Comparison of ENCODE assay signal across 1 cellular context in genomic region chrX:49309401-49309981, GRCh38.
TF ChIP-seq lines count a peak whose summit lies in the region.

No MANE protein-coding gene starts in this region.

TF ChIP-seq in GM12878, 131 proteins besides CTCF, POLR2A, EP300 and RAD21:
- TF ChIP-seq TAF1 (IDR thresholded peaks at IDR 0.05; ENCODE audit: borderline replicate concordance, low read depth, low read length) (no peak), JUND (IDR thresholded peaks at IDR 0.05; ENCODE audit: low read depth, low read length) (no peak), SUZ12 (IDR thresholded peaks at IDR 0.05; ENCODE audit: unreplicated experiment) (no peak), IRF4 (IDR thresholded peaks at IDR 0.05; ENCODE audit: low read depth, low read length) (no peak), KAT2A (conservative IDR thresholded peaks at IDR 0.05; ENCODE audit: control insufficient read depth, low read depth, low read length) (no peak), DPF2 (IDR thresholded peaks at IDR 0.05) (no peak), CBFB (IDR thresholded peaks at IDR 0.05; ENCODE audit: low read depth) (no peak), E2F8 (IDR thresholded peaks at IDR 0.05; ENCODE audit: low read depth, partially characterized antibody) (no peak), RFX5 (IDR thresholded peaks at IDR 0.05; ENCODE audit: low read depth, low read length) (no peak), RELA (IDR thresholded peaks at IDR 0.05; ENCODE audit: borderline replicate concordance, partially characterized antibody) (no peak), SKIL (IDR thresholded peaks at IDR 0.05; ENCODE audit: low read depth, poor library complexity, severe bottlenecking) (no peak), YBX1 (IDR thresholded peaks at IDR 0.05) (no peak), MYC (IDR thresholded peaks at IDR 0.05; ENCODE audit: insufficient read depth, insufficient read length, insufficient replicate concordance, low read length, severe bottlenecking) (no peak)
- TF ChIP-seq, protein P1, sequence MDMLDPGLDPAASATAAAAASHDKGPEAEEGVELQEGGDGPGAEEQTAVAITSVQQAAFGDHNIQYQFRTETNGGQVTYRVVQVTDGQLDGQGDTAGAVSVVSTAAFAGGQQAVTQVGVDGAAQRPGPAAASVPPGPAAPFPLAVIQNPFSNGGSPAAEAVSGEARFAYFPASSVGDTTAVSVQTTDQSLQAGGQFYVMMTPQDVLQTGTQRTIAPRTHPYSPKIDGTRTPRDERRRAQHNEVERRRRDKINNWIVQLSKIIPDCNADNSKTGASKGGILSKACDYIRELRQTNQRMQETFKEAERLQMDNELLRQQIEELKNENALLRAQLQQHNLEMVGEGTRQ (IDR thresholded peaks at IDR 0.05; ENCODE audit: borderline replicate concordance, low read depth, low read length), result no peak
- TF ChIP-seq, protein P2, sequence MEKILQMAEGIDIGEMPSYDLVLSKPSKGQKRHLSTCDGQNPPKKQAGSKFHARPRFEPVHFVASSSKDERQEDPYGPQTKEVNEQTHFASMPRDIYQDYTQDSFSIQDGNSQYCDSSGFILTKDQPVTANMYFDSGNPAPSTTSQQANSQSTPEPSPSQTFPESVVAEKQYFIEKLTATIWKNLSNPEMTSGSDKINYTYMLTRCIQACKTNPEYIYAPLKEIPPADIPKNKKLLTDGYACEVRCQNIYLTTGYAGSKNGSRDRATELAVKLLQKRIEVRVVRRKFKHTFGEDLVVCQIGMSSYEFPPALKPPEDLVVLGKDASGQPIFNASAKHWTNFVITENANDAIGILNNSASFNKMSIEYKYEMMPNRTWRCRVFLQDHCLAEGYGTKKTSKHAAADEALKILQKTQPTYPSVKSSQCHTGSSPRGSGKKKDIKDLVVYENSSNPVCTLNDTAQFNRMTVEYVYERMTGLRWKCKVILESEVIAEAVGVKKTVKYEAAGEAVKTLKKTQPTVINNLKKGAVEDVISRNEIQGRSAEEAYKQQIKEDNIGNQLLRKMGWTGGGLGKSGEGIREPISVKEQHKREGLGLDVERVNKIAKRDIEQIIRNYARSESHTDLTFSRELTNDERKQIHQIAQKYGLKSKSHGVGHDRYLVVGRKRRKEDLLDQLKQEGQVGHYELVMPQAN (conservative IDR thresholded peaks at IDR 0.05), result no peak
- TF ChIP-seq, protein P3, sequence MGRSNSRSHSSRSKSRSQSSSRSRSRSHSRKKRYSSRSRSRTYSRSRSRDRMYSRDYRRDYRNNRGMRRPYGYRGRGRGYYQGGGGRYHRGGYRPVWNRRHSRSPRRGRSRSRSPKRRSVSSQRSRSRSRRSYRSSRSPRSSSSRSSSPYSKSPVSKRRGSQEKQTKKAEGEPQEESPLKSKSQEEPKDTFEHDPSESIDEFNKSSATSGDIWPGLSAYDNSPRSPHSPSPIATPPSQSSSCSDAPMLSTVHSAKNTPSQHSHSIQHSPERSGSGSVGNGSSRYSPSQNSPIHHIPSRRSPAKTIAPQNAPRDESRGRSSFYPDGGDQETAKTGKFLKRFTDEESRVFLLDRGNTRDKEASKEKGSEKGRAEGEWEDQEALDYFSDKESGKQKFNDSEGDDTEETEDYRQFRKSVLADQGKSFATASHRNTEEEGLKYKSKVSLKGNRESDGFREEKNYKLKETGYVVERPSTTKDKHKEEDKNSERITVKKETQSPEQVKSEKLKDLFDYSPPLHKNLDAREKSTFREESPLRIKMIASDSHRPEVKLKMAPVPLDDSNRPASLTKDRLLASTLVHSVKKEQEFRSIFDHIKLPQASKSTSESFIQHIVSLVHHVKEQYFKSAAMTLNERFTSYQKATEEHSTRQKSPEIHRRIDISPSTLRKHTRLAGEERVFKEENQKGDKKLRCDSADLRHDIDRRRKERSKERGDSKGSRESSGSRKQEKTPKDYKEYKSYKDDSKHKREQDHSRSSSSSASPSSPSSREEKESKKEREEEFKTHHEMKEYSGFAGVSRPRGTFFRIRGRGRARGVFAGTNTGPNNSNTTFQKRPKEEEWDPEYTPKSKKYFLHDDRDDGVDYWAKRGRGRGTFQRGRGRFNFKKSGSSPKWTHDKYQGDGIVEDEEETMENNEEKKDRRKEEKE (IDR thresholded peaks at IDR 0.05), result no peak
